Comparison of ENCODE assay signal across 28 cellular contexts in the genomic region with DNA sequence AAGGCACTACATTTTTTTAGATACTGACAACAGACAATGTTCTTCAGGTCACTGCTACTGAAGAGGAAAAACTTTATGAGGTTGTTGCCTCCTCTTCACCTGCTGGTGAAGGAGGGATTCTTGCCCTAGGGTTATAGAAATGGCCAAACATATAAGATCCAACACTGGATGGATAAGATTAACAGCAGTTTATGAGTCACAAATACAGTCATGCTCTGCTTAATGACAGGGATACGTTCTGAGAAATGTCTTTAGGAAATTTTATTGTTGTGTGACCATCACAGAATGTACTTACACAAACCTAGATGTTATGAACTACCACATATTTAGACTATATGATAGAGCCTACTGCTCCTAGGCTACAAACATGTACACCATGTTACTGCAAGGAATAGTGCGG.
"Had no signal": no experiment of that assay in that cellular context is flagged by ENCODE, and none has a peak within 500 bp of the region (broad histone marks: within the 10 kb centered on the region; RNA-seq: fewer than 3 reads in every experiment).

No MANE protein-coding gene starts in this region.

- H3K79me2 ChIP-seq: parathyroid adenoma had no signal

- H3K4me3 ChIP-seq: heart right ventricle, left ventricle myocardium inferior, lung, neural progenitor cell, psoas muscle, stomach, tibial nerve had no signal

- H3K27me3 Mint-ChIP-seq: activated CD4-positive, alpha-beta memory T cell treated with anti-CD3 and anti-CD28 coated beads, Interleukin-2, amount 10 ng/mL, durations not matched to agents 7 days and 5 days; activated CD4-positive, alpha-beta T cell treated with anti-CD3 and anti-CD28 coated beads, Interleukin-2, amount 10 ng/mL, durations not matched to agents 7 days and 5 days; activated T-helper 17 cell treated with anti-CD3 and anti-CD28 coated beads, Interleukin-2, amount 50 U/mL, for 72 hours; effector memory CD8-positive, alpha-beta T cell; stimulated activated naive B cell treated with anti-CD40 and anti-IgM and Interleukin-4, amounts not matched to agents 10 μg/mL and 1 μg/mL and 100 μg/mL, for 72 hours had no signal

- DNase-seq: activated CD4-positive, alpha-beta memory T cell treated with anti-CD3 and anti-CD28 coated beads, Interleukin-2, amount 10 ng/mL, durations not matched to agents 7 days and 5 days; activated CD4-positive, alpha-beta T cell treated with anti-CD3 and anti-CD28 coated beads for 1 hour; activated CD4-positive, alpha-beta T cell treated with anti-CD3 and anti-CD28 coated beads, Interleukin-2, amount 10 ng/mL, durations not matched to agents 7 days and 5 days; activated gamma-delta T cell treated with Interleukin-2 at 50 U/mL for 16 hours; activated naive CD4-positive, alpha-beta T cell treated with anti-CD3 and anti-CD28 coated beads, Interleukin-2, amount 50 U/mL, for 16 hours; activated T-cell treated with anti-CD3 and anti-CD28 coated beads, Interleukin-2, amount 50 U/mL, for 4 hours; amniotic stem cell; brain microvascular endothelial cell; caudate nucleus; cortex of kidney; effector memory CD8-positive, alpha-beta T cell; heart right ventricle; left ventricle myocardium inferior; mesendoderm; natural killer cell; occipital lobe; psoas muscle; stimulated activated CD4-positive, alpha-beta T cell treated with anti-CD3 and anti-CD28 coated beads, Interleukin-15, amount 100 ng/mL, for 24 hours; stimulated activated CD4-positive, alpha-beta T cell treated with anti-CD3 and anti-CD28 coated beads, Interleukin-2, amount 100 ng/mL, for 24 hours; stimulated activated naive B cell treated with anti-CD40 and anti-IgM and Interleukin-4, amounts not matched to agents 10 μg/mL and 1 μg/mL and 100 μg/mL, for 72 hours; stomach; T1000 had no signal

- H3K4me1 Mint-ChIP-seq: activated CD4-positive, alpha-beta memory T cell treated with anti-CD3 and anti-CD28 coated beads, Interleukin-2, amount 10 ng/mL, durations not matched to agents 7 days and 5 days; activated CD4-positive, alpha-beta T cell treated with anti-CD3 and anti-CD28 coated beads, Interleukin-2, amount 10 ng/mL, durations not matched to agents 7 days and 5 days; activated T-helper 17 cell treated with anti-CD3 and anti-CD28 coated beads, Interleukin-2, amount 50 U/mL, for 72 hours; natural killer cell; neural progenitor cell; stimulated activated naive B cell treated with anti-CD40 and anti-IgM and Interleukin-4, amounts not matched to agents 10 μg/mL and 1 μg/mL and 100 μg/mL, for 72 hours had no signal

- H3K4me1 ChIP-seq: heart right ventricle, left ventricle myocardium inferior, neural progenitor cell, parathyroid adenoma, psoas muscle, stomach, tibial nerve had no signal

- H3K9me3 ChIP-seq: heart right ventricle, left ventricle myocardium inferior, psoas muscle, stomach, tibial nerve had no signal

- H3K9me3 Mint-ChIP-seq: activated CD4-positive, alpha-beta memory T cell treated with anti-CD3 and anti-CD28 coated beads, Interleukin-2, amount 10 ng/mL, durations not matched to agents 7 days and 5 days; activated CD4-positive, alpha-beta T cell treated with anti-CD3 and anti-CD28 coated beads, Interleukin-2, amount 10 ng/mL, durations not matched to agents 7 days and 5 days; activated T-cell treated with anti-CD3 and anti-CD28 coated beads, Interleukin-2, amount 50 U/mL, for 4 hours; activated T-helper 17 cell treated with anti-CD3 and anti-CD28 coated beads, Interleukin-2, amount 50 U/mL, for 72 hours; effector memory CD8-positive, alpha-beta T cell; natural killer cell; neural progenitor cell; stimulated activated naive B cell treated with anti-CD40 and anti-IgM and Interleukin-4, amounts not matched to agents 10 μg/mL and 1 μg/mL and 100 μg/mL, for 72 hours had no signal

- H3K27ac ChIP-seq: brain microvascular endothelial cell, heart right ventricle, left ventricle myocardium inferior, neural progenitor cell, parathyroid adenoma, psoas muscle, stomach, tibial nerve had no signal

- H3K4me2 ChIP-seq: neural progenitor cell had no signal

- H3K27me3 ChIP-seq: brain microvascular endothelial cell, heart right ventricle, neural progenitor cell, stomach, tibial nerve had no signal

- H3K4me3 Mint-ChIP-seq: activated CD4-positive, alpha-beta memory T cell treated with anti-CD3 and anti-CD28 coated beads, Interleukin-2, amount 10 ng/mL, durations not matched to agents 7 days and 5 days; activated CD4-positive, alpha-beta T cell treated with anti-CD3 and anti-CD28 coated beads, Interleukin-2, amount 10 ng/mL, durations not matched to agents 7 days and 5 days; activated T-cell treated with anti-CD3 and anti-CD28 coated beads, Interleukin-2, amount 50 U/mL, for 4 hours; activated T-helper 17 cell treated with anti-CD3 and anti-CD28 coated beads, Interleukin-2, amount 50 U/mL, for 72 hours; effector memory CD8-positive, alpha-beta T cell; natural killer cell; neural progenitor cell; stimulated activated naive B cell treated with anti-CD40 and anti-IgM and Interleukin-4, amounts not matched to agents 10 μg/mL and 1 μg/mL and 100 μg/mL, for 72 hours had no signal

- H3K27ac Mint-ChIP-seq: activated CD4-positive, alpha-beta memory T cell treated with anti-CD3 and anti-CD28 coated beads, Interleukin-2, amount 10 ng/mL, durations not matched to agents 7 days and 5 days; activated CD4-positive, alpha-beta T cell treated with anti-CD3 and anti-CD28 coated beads, Interleukin-2, amount 10 ng/mL, durations not matched to agents 7 days and 5 days; activated T-helper 17 cell treated with anti-CD3 and anti-CD28 coated beads, Interleukin-2, amount 50 U/mL, for 72 hours; effector memory CD8-positive, alpha-beta T cell; natural killer cell; neural progenitor cell; stimulated activated naive B cell treated with anti-CD40 and anti-IgM and Interleukin-4, amounts not matched to agents 10 μg/mL and 1 μg/mL and 100 μg/mL, for 72 hours had no signal

- ATAC-seq: activated T-cell treated with anti-CD3 and anti-CD28 coated beads, Interleukin-2, amount 50 U/mL, for 4 hours; activated T-helper 17 cell treated with anti-CD3 and anti-CD28 coated beads, Interleukin-2, amount 50 U/mL, for 72 hours; effector memory CD8-positive, alpha-beta T cell; esophagus mucosa; heart right ventricle; natural killer cell; psoas muscle; stimulated activated naive B cell treated with anti-CD40 and anti-IgM and Interleukin-4, amounts not matched to agents 10 μg/mL and 1 μg/mL and 100 μg/mL, for 72 hours had no signal

- H2AFZ ChIP-seq: neural progenitor cell, parathyroid adenoma had no signal
